ENCODE assay signal across 12 cellular contexts in the genomic region with DNA sequence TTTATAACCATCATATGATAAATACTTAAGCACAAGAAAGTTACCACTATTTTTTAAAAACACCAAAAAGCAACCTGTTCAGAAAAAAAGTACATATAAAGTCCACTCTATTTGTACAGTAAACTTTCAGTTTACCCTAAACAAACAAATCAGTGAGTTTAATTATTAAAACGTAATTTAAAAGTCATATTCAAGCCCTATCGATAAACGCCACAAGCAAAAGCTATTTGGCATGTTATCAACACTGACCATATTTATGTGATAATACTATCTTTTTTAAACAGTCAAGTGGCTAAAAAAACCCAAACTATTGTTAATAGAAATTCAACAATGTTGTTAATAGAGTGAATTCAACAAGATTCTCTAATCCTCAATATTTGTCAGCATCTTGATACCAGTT. TPM values are rescaled to one million over a fixed set of nuclear protein-coding genes. Genes with fewer than 3 reads are reported as not detected.
A peak's percentile ranks its signal among the peaks of the same experiment; 100 is the strongest.
DNase-seq lines count a peak whose midpoint lies in the region; ATAC-seq and TF ChIP-seq lines count a peak whose summit lies in the region.
"Had no signal": no experiment of that assay in that cellular context is flagged by ENCODE, and none has a peak within 500 bp of the region (broad histone marks: within the 10 kb centered on the region; RNA-seq: fewer than 3 reads in every experiment).

No MANE protein-coding gene starts in this region.

- peak overlapping the region; percentile 92 for H3K9ac ChIP-seq in OCI-LY3 (ENCODE audit: low read length)
- H3K9ac ChIP-seq in neural progenitor cell = no peak overlapping the region

- no peak for ATAC-seq in effector memory CD8-positive, alpha-beta T cell (replicated peaks)
- ATAC-seq in HG03571 (IDR thresholded peaks at IDR 0.05; ENCODE audit: unreplicated experiment) = no peak
- ATAC-seq in HG03097 (IDR thresholded peaks at IDR 0.05; ENCODE audit: low FRiP score, unreplicated experiment) = no peak

- no peak overlapping the region for H3K27ac Mint-ChIP-seq in effector memory CD8-positive, alpha-beta T cell
- no peak overlapping the region for H3K27ac Mint-ChIP-seq in neural progenitor cell

- H3K27me3 ChIP-seq in DOHH2 (ENCODE audit: control insufficient read depth, low read length) (no peaks in the 10 kb centered on the region), OCI-LY3 (ENCODE audit: low read depth, low read length) (no peaks in the 10 kb centered on the region), neural progenitor cell (no peaks in the 10 kb centered on the region), tibial nerve (no peaks in the 10 kb centered on the region)

- H3K4me3 ChIP-seq in DOHH2 (ENCODE audit: low read length) (peak overlapping the region; percentile 96; the same call in 1 of the 2 replicates), OCI-LY3 (ENCODE audit: low read length) (peak overlapping the region; percentile 93), neural progenitor cell (peak overlapping the region; percentile 65), tibial nerve (peak overlapping the region in 2 of 4 donors; percentile 80 to 96)

- peaks cover 15 to 35% of the 10 kb centered on the region in 2 donors for H3K4me1 Mint-ChIP-seq in effector memory CD8-positive, alpha-beta T cell (ENCODE audit: low read depth in 2 of 2)
- peaks cover 10% of the 10 kb centered on the region for H3K4me1 Mint-ChIP-seq in neural progenitor cell

- WGBS in tibial nerve, 2 donors = 80 to 84% methylated on average over 3 of the region's 3 CpGs

- H2AFZ ChIP-seq in OCI-LY3 (ENCODE audit: low read depth, low read length) (no peak overlapping the region), neural progenitor cell (replicated peaks) (no peak overlapping the region)

- H3K9me2 ChIP-seq in DOHH2 (replicated peaks; ENCODE audit: control insufficient read depth, low read length) = no peaks in the 10 kb centered on the region

- H3K36me3 Mint-ChIP-seq in effector memory CD8-positive, alpha-beta T cell (ENCODE audit: insufficient read depth) = no peaks in the 10 kb centered on the region
- peaks cover under 1% of the 10 kb centered on the region for H3K36me3 Mint-ChIP-seq in neural progenitor cell
- H3K36me3 Mint-ChIP-seq: memory B cell had no signal

- H3K27me3 Mint-ChIP-seq in effector memory CD8-positive, alpha-beta T cell = no peaks in the 10 kb centered on the region
- peaks cover 2% of the 10 kb centered on the region for H3K27me3 Mint-ChIP-seq in neural progenitor cell (ENCODE audit: insufficient read depth, low read depth)
- H3K27me3 Mint-ChIP-seq: memory B cell had no signal

- H3K9me3 Mint-ChIP-seq in effector memory CD8-positive, alpha-beta T cell = no peaks in the 10 kb centered on the region
- no peaks in the 10 kb centered on the region for H3K9me3 Mint-ChIP-seq in neural progenitor cell
- H3K9me3 Mint-ChIP-seq: memory B cell had no signal

- H3K4me2 ChIP-seq in DOHH2 (ENCODE audit: low read length) = peak overlapping the region; percentile 98; the same call in 1 of the 2 replicates
- peak overlapping the region; percentile 65 for H3K4me2 ChIP-seq in OCI-LY3 (ENCODE audit: low read length)
- peak overlapping the region; percentile 84 for H3K4me2 ChIP-seq in neural progenitor cell

- peaks cover 5% of the 10 kb centered on the region; the same call in 1 of the 2 replicates for H4K20me1 ChIP-seq in DOHH2 (ENCODE audit: control insufficient read depth, insufficient read depth, low read depth, low read length)
- H4K20me1 ChIP-seq in OCI-LY3 (ENCODE audit: insufficient read depth, low read length) = no peaks in the 10 kb centered on the region
- H4K20me1 ChIP-seq in neural progenitor cell (ENCODE audit: low read depth) = no peaks in the 10 kb centered on the region

- TF ChIP-seq CTCF in DOHH2 (IDR thresholded peaks at IDR 0.05; ENCODE audit: low read depth, low read length, poor library complexity, severe bottlenecking) (no peak), OCI-LY3 (IDR thresholded peaks at IDR 0.05; ENCODE audit: low read depth, low read length) (no peak), neural progenitor cell (IDR thresholded peaks at IDR 0.05) (no peak), tibial nerve (IDR thresholded peaks at IDR 0.05) (no peak)

- H3K4me1 ChIP-seq in DOHH2 (ENCODE audit: control insufficient read depth, low read length) = peaks cover 30% of the 10 kb centered on the region
- peaks cover 56% of the 10 kb centered on the region for H3K4me1 ChIP-seq in OCI-LY3 (ENCODE audit: low read length)
- peaks cover 6% of the 10 kb centered on the region for H3K4me1 ChIP-seq in neural progenitor cell
- H3K4me1 ChIP-seq in tibial nerve = peaks cover 0 to 27% (median 11%) of the 10 kb centered on the region in 4 donors

- H3K27ac ChIP-seq in DOHH2 (ENCODE audit: low read depth, low read length) (no peak overlapping the region), OCI-LY3 (ENCODE audit: low read length) (peak overlapping the region; percentile 77), neural progenitor cell (no peak overlapping the region), tibial nerve (no peak overlapping the region)

- DNase-seq in effector memory CD8-positive, alpha-beta T cell = no peak
- DNase-seq in neural progenitor cell (ENCODE audit: low spot score) = no peak
- no peak for DNase-seq in DMS53 treated with DMSO at 0.1 percent for 48 hours (lab: John Stamatoyannopoulos, UW; ENCODE audit: unreplicated experiment)
- no peak for DNase-seq in tibial nerve (ENCODE audit: low spot score in 2 of 2)
- DNase-seq: activated CD4-positive, CD25-positive, alpha-beta regulatory T cell; cortex of kidney; NCI-H226 had no signal

- peak overlapping the region; percentile 92 to 93 for H3K4me3 Mint-ChIP-seq in effector memory CD8-positive, alpha-beta T cell
- no peak overlapping the region for H3K4me3 Mint-ChIP-seq in neural progenitor cell

- no peaks in the 10 kb centered on the region for H3K9me3 ChIP-seq in DOHH2 (ENCODE audit: control insufficient read depth, insufficient read depth, low read length)
- no peaks in the 10 kb centered on the region for H3K9me3 ChIP-seq in OCI-LY3 (ENCODE audit: insufficient read depth, low read length)
- no peaks in the 10 kb centered on the region for H3K9me3 ChIP-seq in neural progenitor cell (ENCODE audit: low read depth)
- H3K9me3 ChIP-seq in tibial nerve = no peaks in the 10 kb centered on the region

- TF ChIP-seq EP300 in tibial nerve (IDR thresholded peaks at IDR 0.05) = no peak

- no peak for TF ChIP-seq POLR2A in tibial nerve (IDR thresholded peaks at IDR 0.05)

- H3K79me2 ChIP-seq in DOHH2 (ENCODE audit: control insufficient read depth, low read length) (peaks cover 57% of the 10 kb centered on the region), OCI-LY3 (ENCODE audit: low read length) (peaks cover 69% of the 10 kb centered on the region), neural progenitor cell (ENCODE audit: low read depth) (peaks cover 41% of the 10 kb centered on the region)

- H3K36me3 ChIP-seq in DOHH2 (ENCODE audit: control insufficient read depth, low read length) (peaks cover 3% of the 10 kb centered on the region; the same call in 1 of the 2 replicates), OCI-LY3 (replicated peaks; ENCODE audit: low read depth, low read length) (peaks cover 11% of the 10 kb centered on the region), neural progenitor cell (no peaks in the 10 kb centered on the region), tibial nerve (no peaks in the 10 kb centered on the region)

- H3F3A ChIP-seq in DOHH2 (ENCODE audit: control insufficient read depth, insufficient read depth) (peaks cover 4% of the 10 kb centered on the region; the same call in 1 of the 2 replicates), neural progenitor cell (ENCODE audit: low read depth) (peaks cover 19% of the 10 kb centered on the region)

RNA-seq across cellular contexts. Expression of a gene that starts 1.9 kb away (rescaled TPM):
- total RNA-seq in neural progenitor cell (ENCODE audit: low replicate concordance) = 18.9 and 20.2 TPM in 2 replicates
- total RNA-seq in tibial nerve = 10 to 100 TPM; 13.5 to 22.5 (median 17.5) TPM
